8 cellular contexts compared by ENCODE assay signal in the genomic region with DNA sequence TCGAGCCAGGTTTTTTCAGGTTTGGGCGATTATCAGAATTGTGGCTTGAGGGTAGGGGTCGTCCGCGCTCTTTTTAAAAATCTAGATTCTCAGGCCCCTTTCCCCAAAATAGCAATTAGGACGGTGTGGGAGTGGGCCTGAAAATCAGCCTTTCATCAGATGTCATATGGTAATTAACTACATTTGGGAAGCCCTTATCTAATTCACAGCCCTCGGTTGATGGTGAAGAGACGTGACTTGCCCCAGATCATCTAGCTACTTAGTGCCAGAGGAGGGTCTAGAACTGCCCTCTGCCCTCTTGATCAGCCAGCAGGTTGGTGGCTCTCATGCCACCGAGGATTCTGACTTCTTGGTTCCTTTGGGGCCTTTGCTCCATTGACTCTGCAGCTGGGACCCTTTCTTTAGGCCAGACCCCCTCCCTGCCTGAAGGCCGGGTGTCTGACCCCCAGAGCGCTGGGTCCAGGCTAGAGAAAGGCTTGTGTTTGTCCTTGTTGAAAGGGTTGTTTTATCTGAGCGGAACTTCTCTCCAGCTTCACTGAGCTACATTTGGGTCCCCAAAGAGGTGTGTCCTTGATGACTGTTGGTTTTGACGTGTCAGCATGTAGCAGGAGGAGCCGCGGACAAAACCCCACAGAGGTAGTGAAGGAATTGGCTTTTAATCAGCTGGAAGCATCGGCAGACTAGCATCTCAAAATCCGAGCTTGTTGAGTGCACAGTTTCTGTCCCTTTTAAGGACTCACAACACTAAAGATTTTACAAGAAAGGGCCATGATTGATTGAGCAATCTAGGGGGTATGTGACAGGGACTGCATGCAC. TPM values are rescaled to one million over a fixed set of nuclear protein-coding genes. Genes with fewer than 3 reads are reported as not detected.
A peak's percentile ranks its signal among the peaks of the same experiment; 100 is the strongest.
DNase-seq lines count a peak whose midpoint lies in the region; ATAC-seq lines count a peak whose summit lies in the region.

No MANE protein-coding gene starts in this region.

- peak overlapping the region; percentile 11 for H3K27ac ChIP-seq in urinary bladder (ENCODE audit: low read depth)

- H3K4me1 Mint-ChIP-seq in T-helper 2 cell treated with Interferon-gamma antibody and Interleukin-4, amounts not matched to agents 5 μg/mL and 100 μg/mL, for 36 hours (ENCODE audit: low read depth), result peaks cover 39% of the 10 kb centered on the region

- H3K4me1 ChIP-seq in mononuclear cell (ENCODE audit: insufficient read depth, low read length) (peaks cover 58% of the 10 kb centered on the region), urinary bladder (ENCODE audit: insufficient read depth) (no peaks in the 10 kb centered on the region)

- 24% methylated on average over 17 of the region's 17 CpGs for whole genome bisulfite sequencing in urinary bladder

- H3K36me3 Mint-ChIP-seq in T-helper 2 cell treated with Interferon-gamma antibody and Interleukin-4, amounts not matched to agents 5 μg/mL and 100 μg/mL, for 36 hours (ENCODE audit: low read depth), result peaks cover 35% of the 10 kb centered on the region

- ATAC-seq in GM18858 (IDR thresholded peaks at IDR 0.05; ENCODE audit: unreplicated experiment) (peak; percentile 27), HG03521 (IDR thresholded peaks at IDR 0.05; ENCODE audit: unreplicated experiment) (peak; percentile 26), HG03025 (IDR thresholded peaks at IDR 0.05; ENCODE audit: low FRiP score, unreplicated experiment) (no peak)

- peaks cover 3% of the 10 kb centered on the region for H3K27me3 Mint-ChIP-seq in T-helper 2 cell treated with Interferon-gamma antibody and Interleukin-4, amounts not matched to agents 5 μg/mL and 100 μg/mL, for 36 hours (ENCODE audit: low read depth)

- H3K36me3 ChIP-seq in urinary bladder (ENCODE audit: insufficient read depth), result no peaks in the 10 kb centered on the region

- H3K27me3 ChIP-seq in mononuclear cell (ENCODE audit: insufficient read depth, low read length), result no peaks in the 10 kb centered on the region

- H3K27ac Mint-ChIP-seq in T-helper 2 cell treated with Interferon-gamma antibody and Interleukin-4, amounts not matched to agents 5 μg/mL and 100 μg/mL, for 36 hours, result peak overlapping the region; percentile 95

- H3K9me3 ChIP-seq in mononuclear cell (ENCODE audit: low read depth, low read length), result no peaks in the 10 kb centered on the region

- H3K4me3 Mint-ChIP-seq in T-helper 2 cell treated with Interferon-gamma antibody and Interleukin-4, amounts not matched to agents 5 μg/mL and 100 μg/mL, for 36 hours, result peak overlapping the region; percentile 95

- no peaks in the 10 kb centered on the region for H3K9me3 Mint-ChIP-seq in T-helper 2 cell treated with Interferon-gamma antibody and Interleukin-4, amounts not matched to agents 5 μg/mL and 100 μg/mL, for 36 hours

- H3K4me3 ChIP-seq in mononuclear cell (ENCODE audit: low read length) (peak overlapping the region; percentile 68), urinary bladder (ENCODE audit: low read depth, low read length) (peak overlapping the region; percentile 73)

- DNase-seq in A172 (ENCODE audit: low spot score) (peak; percentile 38), dermis blood vessel endothelial cell (peak; percentile 50)
- peak; percentile 59 for DNase-seq in T-helper 2 cell treated with Interferon-gamma antibody and Interleukin-4, amounts not matched to agents 5 μg/mL and 100 μg/mL, for 36 hours (ENCODE audit: low spot score)

RNA-seq across cellular contexts. Expression of a gene that starts 0.9 kb away (rescaled TPM):
- 32.7 and 37.0 TPM in 2 replicates for total RNA-seq in A172 (2014; rRNA removed; shearing (Covaris generic))
- total RNA-seq in dermis blood vessel endothelial cell (58.9 and 73.0 TPM in 2 replicates), mononuclear cell (38.9 TPM), urinary bladder (5.4 TPM)
- 9.3 TPM for polyA plus RNA-seq in urinary bladder

RNA-seq across cellular contexts. Expression of a gene that starts 16.8 kb away (rescaled TPM):
- 3.8 and 7.7 TPM in 2 replicates for total RNA-seq in A172 (2014; rRNA removed; shearing (Covaris generic))
- total RNA-seq in dermis blood vessel endothelial cell (22.2 and 49.4 TPM in 2 replicates), mononuclear cell (37.8 TPM), urinary bladder (1.7 TPM)
- polyA plus RNA-seq in urinary bladder, result 9.1 TPM
